18 cellular contexts compared by ENCODE assay signal in genomic region chr12:112836736-112837628, GRCh38. TPM values are rescaled to one million over a fixed set of nuclear protein-coding genes. Genes with fewer than 3 reads are reported as not detected.
DNase-seq lines count a peak whose midpoint lies in the region; ATAC-seq, FAIRE-seq and TF ChIP-seq lines count a peak whose summit lies in the region.
"Had no signal": no experiment of that assay in that cellular context is flagged by ENCODE, and none has a peak within 500 bp of the region (broad histone marks: within the 10 kb centered on the region; RNA-seq: fewer than 3 reads in every experiment).

No MANE protein-coding gene starts in this region.

- dilution Hi-C loops in endothelial cell of umbilical vein (cut with MboI; ENCODE audit: extremely low pct_ligation_motif_present, low sequenced_read_pairs): no loop called here

- no peak overlapping the region for H3K4me3 ChIP-seq in GM23338
- H3K4me3 ChIP-seq in endothelial cell of umbilical vein (replicated peaks in 1 of 3; ENCODE audit: insufficient read depth in 1 of 3, low read depth in 1 of 3, low read length in 3 of 3): no peak overlapping the region
- H3K4me3 ChIP-seq in esophagus squamous epithelium: no peak overlapping the region
- H3K4me3 ChIP-seq: SK-N-MC had no signal

- no peaks in the 10 kb centered on the region for H4K20me1 ChIP-seq in GM23338 (replicated peaks; ENCODE audit: insufficient read depth)
- H4K20me1 ChIP-seq in endothelial cell of umbilical vein (replicated peaks; ENCODE audit: control insufficient read depth, extremely low read depth, insufficient read depth, low read length): no peaks in the 10 kb centered on the region

- H3K27ac Mint-ChIP-seq in GM23338: no peak overlapping the region
- H3K27ac Mint-ChIP-seq: B cell; CD4-positive, alpha-beta memory T cell had no signal

- peaks cover 11% of the 10 kb centered on the region for H3K4me1 ChIP-seq in GM23338 (ENCODE audit: insufficient read depth)
- peaks cover 37% of the 10 kb centered on the region for H3K4me1 ChIP-seq in endothelial cell of umbilical vein (ENCODE audit: control insufficient read depth, extremely low read depth, insufficient read depth, low read length)
- H3K4me1 ChIP-seq in esophagus squamous epithelium: no peaks in the 10 kb centered on the region

- no peaks in the 10 kb centered on the region for H3K9me1 ChIP-seq in endothelial cell of umbilical vein (replicated peaks; ENCODE audit: control insufficient read depth, extremely low read depth, insufficient read depth, low read length)

- H3K27me3 ChIP-seq in GM23338 (ENCODE audit: insufficient read depth) (no peaks in the 10 kb centered on the region), endothelial cell of umbilical vein (ENCODE audit: control insufficient read depth in 2 of 2, insufficient read depth in 2 of 2, low read length in 2 of 2) (no peaks in the 10 kb centered on the region), esophagus squamous epithelium (peaks cover 0 to 67% (median 0%) of the 10 kb centered on the region in 4 donors)

- no peaks in the 10 kb centered on the region for H3K9me2 ChIP-seq in GM23338 (ENCODE audit: insufficient read depth)

- WGBS in esophagus squamous epithelium, 2 donors: 68 to 75% methylated on average over 7 of the region's 7 CpGs

- no peak overlapping the region for H3K4me3 Mint-ChIP-seq in GM23338
- H3K4me3 Mint-ChIP-seq: B cell; CD4-positive, alpha-beta memory T cell had no signal

- peak overlapping the region; percentile 59 for H3K9ac ChIP-seq in endothelial cell of umbilical vein (replicated peaks; ENCODE audit: extremely low read depth, insufficient read depth, low read length)

- POLR2A ChIA-PET in endothelial cell of umbilical vein (lab: Charles Lee): no interaction called here

- H3K79me2 ChIP-seq in GM23338 (replicated peaks; ENCODE audit: insufficient read depth) (no peaks in the 10 kb centered on the region), endothelial cell of umbilical vein (ENCODE audit: control insufficient read depth, insufficient read depth, low read length) (no peaks in the 10 kb centered on the region)

- H3K27me3 Mint-ChIP-seq in GM23338 (ENCODE audit: insufficient read depth, low read depth, poor library complexity): no peaks in the 10 kb centered on the region

- H3K36me3 ChIP-seq in GM23338 (ENCODE audit: insufficient read depth) (no peaks in the 10 kb centered on the region), endothelial cell of umbilical vein (ENCODE audit: control insufficient read depth in 2 of 2, extremely low read depth in 1 of 2, insufficient read depth in 2 of 2, low read length in 2 of 2) (no peaks in the 10 kb centered on the region), esophagus squamous epithelium (no peaks in the 10 kb centered on the region)

- intact Hi-C loops in endothelial cell of umbilical vein (cut with micrococcal nuclease) (no loop called here), esophagus squamous epithelium (cut with DNase I) (no loop called here)

- H3K36me3 Mint-ChIP-seq in GM23338 (ENCODE audit: low read depth): no peaks in the 10 kb centered on the region
- H3K36me3 Mint-ChIP-seq: CD4-positive, alpha-beta memory T cell had no signal

- TF ChIP-seq POLR2A in endothelial cell of umbilical vein (IDR thresholded peaks at IDR 0.05; ENCODE audit: low read depth, low read length): no peak
- no peak for TF ChIP-seq POLR2A in esophagus squamous epithelium (IDR thresholded peaks at IDR 0.05)

- peak overlapping the region; percentile 48 for H2AFZ ChIP-seq in GM23338
- H2AFZ ChIP-seq in endothelial cell of umbilical vein (ENCODE audit: low read depth, low read length): peak overlapping the region; percentile 59

- H3F3A ChIP-seq in GM23338 (replicated peaks; ENCODE audit: low read depth): no peaks in the 10 kb centered on the region

- H3K4me2 ChIP-seq in GM23338 (no peak overlapping the region), endothelial cell of umbilical vein (ENCODE audit: insufficient read depth, low read length) (peak overlapping the region; percentile 5)

- no peaks in the 10 kb centered on the region for H3K9me3 Mint-ChIP-seq in GM23338

- H3K9me3 ChIP-seq in endothelial cell of umbilical vein (replicated peaks; ENCODE audit: control insufficient read depth, insufficient read depth, low read length) (no peaks in the 10 kb centered on the region), esophagus squamous epithelium (no peaks in the 10 kb centered on the region)

- no peak for TF ChIP-seq CTCF in GM23338 (conservative IDR thresholded peaks at IDR 0.05; ENCODE audit: low read depth in 2 of 2)
- TF ChIP-seq CTCF in endothelial cell of umbilical vein (IDR thresholded peaks at IDR 0.05; ENCODE audit: extremely low read depth in 1 of 2, insufficient read depth in 1 of 2, low read depth in 1 of 2, low read length in 2 of 2): no peak
- TF ChIP-seq CTCF in esophagus squamous epithelium (IDR thresholded peaks at IDR 0.05): no peak

- CTCF ChIA-PET in endothelial cell of umbilical vein (lab: Charles Lee): interaction anchor here (1.0 to 1.4 kb wide), 4 partner anchors 13 to 156 kb away, joined by 3 to 6 read pairs (median 4); no protein-coding TSS in a partner anchor

- H3K27ac ChIP-seq in GM23338 (ENCODE audit: low read depth) (no peak overlapping the region), endothelial cell of umbilical vein (ENCODE audit: insufficient read depth, low read depth, low read length) (peak overlapping the region; percentile 94), esophagus squamous epithelium (no peak overlapping the region)
- H3K27ac ChIP-seq: RWPE1, SK-N-MC had no signal

- FAIRE-seq in endothelial cell of umbilical vein (lab: Jason Lieb, UNC): peak; percentile 53
- FAIRE-seq: HTR-8/SVneo had no signal

- ATAC-seq in GM23338: no peak
- ATAC-seq in SK-N-SH treated with all-trans-retinoic acid at 6 μM for 48 hours: peak; percentile 18; the same call in 1 of the 3 replicates

- TSS peak; percentile 33 for BruUV-seq in endothelial cell of umbilical vein (replicated peaks; lab: Mats Ljungman, UMichigan)

- H3K4me1 Mint-ChIP-seq in GM23338: peaks cover 29% of the 10 kb centered on the region
- H3K4me1 Mint-ChIP-seq: B cell; CD4-positive, alpha-beta memory T cell had no signal

- DNase-seq in GM23338 (ENCODE audit: low spot score) (no peak), endothelial cell of umbilical vein (ENCODE audit: low read depth, low spot score) (peak; percentile 30), lung microvascular endothelial cell (ENCODE audit: low read depth in 2 of 2) (peak; percentile 47 to 75), esophagus squamous epithelium (lab: John Stamatoyannopoulos, UW) (no peak), D341Med (ENCODE audit: low spot score) (no peak), activated gamma-delta T cell (lab: John Stamatoyannopoulos, UW) (no peak), HUDEP-2 (lab: John Stamatoyannopoulos, UW; ENCODE audit: unreplicated experiment in 76 of 76) (no peak)
- DNase-seq: CD4-positive, alpha-beta memory T cell; NCI-H1436; NCI-H2227 treated with DMSO at 0.1 percent for 48 hours; NCI-H526 had no signal

TF ChIP-seq in GM23338, 12 proteins besides CTCF, POLR2A, EP300 and RAD21 (continues in another document):
- no peak for TF ChIP-seq EZH2 (IDR thresholded peaks at IDR 0.05; ENCODE audit: low read depth, unreplicated experiment)
- TF ChIP-seq NANOG (IDR thresholded peaks at IDR 0.05; ENCODE audit: borderline replicate concordance): no peak

TF ChIP-seq in SK-N-SH treated with all-trans-retinoic acid at 6 μM for 48 hours, 23 proteins besides CTCF, POLR2A, EP300 and RAD21 (continues in another document):
- TF ChIP-seq ISL1 (CRISPR knock-in tag; IDR thresholded peaks at IDR 0.05): peak; percentile 49; the same call in 1 of the 2 replicates
- peak; percentile 92 for TF ChIP-seq TCF4 (CRISPR knock-in tag; IDR thresholded peaks at IDR 0.05; ENCODE audit: borderline replicate concordance)
- TF ChIP-seq SNAI2 (CRISPR knock-in tag; IDR thresholded peaks at IDR 0.05): no peak
- no peak for TF ChIP-seq OSR1 (CRISPR knock-in tag; IDR thresholded peaks at IDR 0.05)
- no peak for TF ChIP-seq ZFP3 (CRISPR knock-in tag; IDR thresholded peaks at IDR 0.05)

TF ChIP-seq in endothelial cell of umbilical vein, 7 proteins besides CTCF, POLR2A, EP300 and RAD21:
- no peak for TF ChIP-seq FOS (IDR thresholded peaks at IDR 0.05; ENCODE audit: borderline replicate concordance, insufficient read depth, low read length)

RNA-seq across cellular contexts. Expression of gene RPH3A, which starts 45.4 kb away (rescaled TPM):
- 0.03 and 0.31 TPM in 2 replicates for total RNA-seq in GM23338 (2014; rRNA removed; shearing (Covaris generic))
- polyA plus RNA-seq in GM23338 (2016; fragmentation: Nextera tagmentation; extraction: Ambion mirVana) (0.21 TPM in 1 of 2 replicates, not detected in the other), endothelial cell of umbilical vein (not detected in 2 replicates)
- total RNA-seq in endothelial cell of umbilical vein (not detected in 2 replicates), lung microvascular endothelial cell (under 0.01 TPM in 1 of 2 replicates, not detected in the other), esophagus squamous epithelium (not detected)
- not detected in 2 replicates for polyA plus RNA-seq in endothelial cell of umbilical vein (2011; cell fraction: cytosol; rRNA removed)
- polyA plus RNA-seq in endothelial cell of umbilical vein (2011; cell fraction: nucleus; rRNA removed): not detected in 2 replicates
- not detected in 2 replicates for polyA plus RNA-seq in endothelial cell of umbilical vein (2012)
- not detected in 2 replicates for polyA minus RNA-seq in endothelial cell of umbilical vein
- not detected for polyA minus RNA-seq in endothelial cell of umbilical vein (2011; cell fraction: cytosol; rRNA and poly(A)+ RNA removed)
- polyA minus RNA-seq in endothelial cell of umbilical vein (2011; cell fraction: nucleus; rRNA and poly(A)+ RNA removed): not detected in 2 replicates
- total RNA-seq: B cell; CD4-positive, alpha-beta memory T cell; Daoy; OCI-LY7 had no signal
- polyA plus RNA-seq: CD4-positive, alpha-beta memory T cell had no signal

Comparison
In these comparisons a context has a peak if more than half of its experiments do, and no peak if none do; other contexts are left out.
1. DNase-seq: peak in endothelial cell of umbilical vein (single experiment) and lung microvascular endothelial cell (2 of 2); none in GM23338 (single experiment), esophagus squamous epithelium (single experiment), D341Med (single experiment), activated gamma-delta T cell (single experiment) and HUDEP-2 (0 of 76).